8 cellular contexts compared by ENCODE assay signal in genomic region chr5:149345147-149345891, GRCh38. TPM values are rescaled to one million over a fixed set of nuclear protein-coding genes. Genes with fewer than 3 reads are reported as not detected.
DNase-seq lines count a peak whose midpoint lies in the region; ATAC-seq, FAIRE-seq and TF ChIP-seq lines count a peak whose summit lies in the region.

Gene GRPEL2 (plus strand): TSS chr5:149345499. CDS start chr5:149345540, 41 bp downstream.

- H2BK12ac ChIP-seq in H1 (ENCODE audit: low read depth, low read length) = peak within 1 kb of the TSS; percentile 69; the same call in 1 of the 2 replicates

- peak; percentile 97 for ATAC-seq in GM19468 (IDR thresholded peaks at IDR 0.05; ENCODE audit: extremely low read depth, unreplicated experiment)

- H3K56ac ChIP-seq in H1 (replicated peaks; ENCODE audit: insufficient read length, low read depth, low read length) (peak within 1 kb of the TSS; percentile 89), mesendoderm (ENCODE audit: low read length) (peak within 1 kb of the TSS; percentile 95)

- FAIRE-seq in H1 (lab: Jason Lieb, UNC) = no peak

- H2BK20ac ChIP-seq in H1 (ENCODE audit: low read length) = no peak within 1 kb of the TSS

- no peaks in the 10 kb centered on the region for H3K9me3 ChIP-seq in H1 (ENCODE audit: insufficient read depth in 2 of 2, low read depth in 1 of 2, low read length in 1 of 2)

- H3K18ac ChIP-seq in H1 (ENCODE audit: extremely low read depth, low read length) (peak within 1 kb of the TSS; percentile 80), mesendoderm (ENCODE audit: low read length) (peak within 1 kb of the TSS; percentile 62)

- peak within 1 kb of the TSS; percentile 85 for H4K5ac ChIP-seq in H1 (ENCODE audit: insufficient read length, low read depth, low read length)
- H4K5ac ChIP-seq in mesendoderm (ENCODE audit: low read length) = peak within 1 kb of the TSS; percentile 90

- no peak for TF ChIP-seq RAD21 in H1 (IDR thresholded peaks at IDR 0.05 in 1 of 2, conservative IDR thresholded peaks at IDR 0.05 in 1 of 2; ENCODE audit: low read depth in 2 of 2, low read length in 2 of 2)

- no peak within 1 kb of the TSS for H3K14ac ChIP-seq in H1 (ENCODE audit: insufficient read length)

- peak in 1 of 2 experiments; percentile 5; a peak in 1 of 3 replicates for TF ChIP-seq EP300 in H1 (IDR thresholded peaks at IDR 0.05; ENCODE audit: borderline replicate concordance in 1 of 2, low read depth in 2 of 2, low read length in 2 of 2)

- H3K79me2 ChIP-seq in H1 (ENCODE audit: control insufficient read depth in 1 of 2, insufficient read depth in 2 of 2, low read length in 2 of 2) = peaks cover 0 to 29% of the 10 kb centered on the region in 2 experiments; a peak in 2 of 4 replicates
- H3K79me2 ChIP-seq in mesendoderm (ENCODE audit: control insufficient read depth, insufficient read depth, low read length) = peaks cover 18% of the 10 kb centered on the region

- H2AK5ac ChIP-seq in H1 (ENCODE audit: low read depth, low read length) (peak within 1 kb of the TSS; percentile 79; the same call in 1 of the 2 replicates), mesendoderm (ENCODE audit: low read length) (peak within 1 kb of the TSS; percentile 99)

- peak within 1 kb of the TSS; percentile 92 for H3K4ac ChIP-seq in H1 (replicated peaks; ENCODE audit: insufficient read length, low read depth, low read length)
- peak within 1 kb of the TSS; percentile 48 for H3K4ac ChIP-seq in mesendoderm (ENCODE audit: low read depth, low read length)

- H4K20me1 ChIP-seq in H1 (replicated peaks in 1 of 2; ENCODE audit: control insufficient read depth in 1 of 2, insufficient read depth in 2 of 2, low read length in 2 of 2) = peaks cover 0 to 2% of the 10 kb centered on the region in 2 experiments

- TF ChIP-seq POLR2A in H1 (IDR thresholded peaks at IDR 0.05; ENCODE audit: control extremely low read depth in 1 of 2, low read depth in 2 of 2, low read length in 2 of 2) = peak; percentile 86 to 88

- H4K8ac ChIP-seq in H1 (ENCODE audit: extremely low read depth, insufficient read depth, low read length) = peak within 1 kb of the TSS; percentile 96
- H4K8ac ChIP-seq in mesendoderm (ENCODE audit: low read depth, low read length) = peak within 1 kb of the TSS; percentile 67

- H3K4me2 ChIP-seq in H1 (ENCODE audit: insufficient read depth in 1 of 2, low read depth in 2 of 2, low read length in 2 of 2) = peak within 1 kb of the TSS; percentile 67 to 84
- H3K4me2 ChIP-seq in mesendoderm (ENCODE audit: low read length) = peak within 1 kb of the TSS; percentile 91

- peak within 1 kb of the TSS; percentile 93 for H4K91ac ChIP-seq in H1 (replicated peaks; ENCODE audit: insufficient read length, low read length)

- H2BK5ac ChIP-seq in H1 (ENCODE audit: low read depth, low read length) = peak within 1 kb of the TSS; percentile 97
- H2BK5ac ChIP-seq in mesendoderm (ENCODE audit: low read length) = peak within 1 kb of the TSS; percentile 36

- H3K27me3 ChIP-seq in H1 (replicated peaks in 1 of 4; ENCODE audit: control insufficient read depth in 3 of 4, extremely low read depth in 1 of 4, insufficient read depth in 3 of 4, low read length in 3 of 4) = no peaks in the 10 kb centered on the region
- H3K27me3 ChIP-seq in mesendoderm (ENCODE audit: insufficient read depth, low read length, poor library complexity) = no peaks in the 10 kb centered on the region

- POLR2A ChIA-PET in H1 (lab: Charles Lee; ENCODE audit: partially characterized antibody) = interaction anchor here (0.8 to 5.0 kb wide), 22 partner anchors 9 to 218 kb away, joined by 3 to 72 read pairs (median 4); partner anchors contain the start of gene PCYOX1L

- H3K27ac ChIP-seq in H1 (ENCODE audit: low read depth, low read length) (peak within 1 kb of the TSS; percentile 86), mesendoderm (ENCODE audit: low read depth, low read length) (no peak within 1 kb of the TSS)

- no peaks in the 10 kb centered on the region; the same call in 1 of the 2 replicates for H3K79me1 ChIP-seq in H1 (ENCODE audit: low read depth, low read length)
- H3K79me1 ChIP-seq in mesendoderm (ENCODE audit: low read length) = peaks cover 15% of the 10 kb centered on the region

- DNase-seq in CMK (ENCODE audit: low read depth) = peak; percentile 94
- DNase-seq in HS-5 (ENCODE audit: low read depth) = peak; percentile 91
- peak; percentile 96 for DNase-seq in NOMO-1 treated with DMSO at 0.1 percent for 48 hours (lab: John Stamatoyannopoulos, UW; ENCODE audit: unreplicated experiment)
- DNase-seq in activated CD8-positive, alpha-beta memory T cell treated with anti-CD3 and anti-CD28 coated beads for 4 hours (ENCODE audit: low read depth in 2 of 2) = peak; percentile 76 to 83
- DNase-seq in H1 (ENCODE audit: low read depth in 1 of 2, low spot score in 2 of 2) = peak; percentile 86 to 90
- DNase-seq in mesendoderm = peak; percentile 99
- DNase-seq in stimulated activated CD8-positive, alpha-beta memory T cell treated with anti-CD3 and anti-CD28 coated beads, Interleukin-15, amount 100 ng/mL, for 1 hour (ENCODE audit: low read depth) = peak; percentile 67

- CTCF ChIA-PET in H1 (lab: Charles Lee; ENCODE audit: partially characterized antibody) = interaction anchor here (0.7 to 4.1 kb wide), 17 partner anchors 15 to 614 kb away, joined by 3 to 26 read pairs (median 4); no protein-coding TSS in a partner anchor

- peaks cover 0 to 5% (median 1%) of the 10 kb centered on the region in 4 experiments; a peak in 4 of 7 replicates for H3K4me1 ChIP-seq in H1 (replicated peaks in 1 of 4; ENCODE audit: control insufficient read depth in 3 of 4, insufficient read depth in 4 of 4, low read length in 3 of 4)
- H3K4me1 ChIP-seq in mesendoderm (ENCODE audit: control insufficient read depth, low read depth, low read length) = peaks cover 1% of the 10 kb centered on the region

- peaks cover 19 to 34% (median 26%) of the 10 kb centered on the region in 4 experiments for H3K36me3 ChIP-seq in H1 (ENCODE audit: control insufficient read depth in 2 of 4, insufficient read depth in 4 of 4, low read length in 3 of 4)
- H3K36me3 ChIP-seq in mesendoderm (ENCODE audit: control insufficient read depth, insufficient read depth, low read length) = peaks cover 3% of the 10 kb centered on the region

- TF ChIP-seq CTCF in H1 (IDR thresholded peaks at IDR 0.05; ENCODE audit: control extremely low read depth in 1 of 3, insufficient read depth in 1 of 3, low read depth in 1 of 3, low read length in 3 of 3) = no peak

- H3K9ac ChIP-seq in H1 (replicated peaks in 1 of 4; ENCODE audit: extremely low read depth in 1 of 4, low read depth in 3 of 4, low read length in 3 of 4) (peak within 1 kb of the TSS; percentile 66 to 91 (median 89)), mesendoderm (ENCODE audit: low read length) (peak within 1 kb of the TSS; percentile 97)

- peak within 1 kb of the TSS; percentile 66 for H2BK120ac ChIP-seq in H1 (replicated peaks; ENCODE audit: low read depth, low read length)
- H2BK120ac ChIP-seq in mesendoderm (ENCODE audit: low read depth, low read length) = no peak within 1 kb of the TSS

- H3K4me3 ChIP-seq in H1 (ENCODE audit: extremely low read depth in 1 of 4, insufficient read depth in 2 of 4, low read depth in 3 of 4, low read length in 4 of 4) (peak within 1 kb of the TSS; percentile 72 to 99 (median 93)), mesendoderm (ENCODE audit: low read length) (peak within 1 kb of the TSS; percentile 80)

- 0 out of 2 replicates have a peak within 1 kb of the TSS, but pooled peaks have one; percentile 40 for H2BK15ac ChIP-seq in H1 (ENCODE audit: low read length)
- H2BK15ac ChIP-seq in mesendoderm (replicated peaks; ENCODE audit: low read depth) = no peak within 1 kb of the TSS

- H2AFZ ChIP-seq in H1 (ENCODE audit: low read length) = peak within 1 kb of the TSS; percentile 99

- 1% methylated on average over 49 of the region's 54 CpGs; no CpG with 5 or more reads in 1 of the 2 experiments for WGBS in H1 (ENCODE audit: extremely low coverage in 1 of 2, insufficient coverage in 1 of 2, insufficient read length in 1 of 2, insufficient replicate concordance in 2 of 2, low coverage in 1 of 2, low lambda C conversion rate in 2 of 2, missing lambda C conversion rate in 1 of 2), 2 experiments
- no CpG with 5 or more reads among the region's 54 CpGs for WGBS in mesendoderm (ENCODE audit: extremely low coverage, insufficient coverage, low lambda C conversion rate)

- H3K23ac ChIP-seq in H1 (ENCODE audit: insufficient read length) (no peak within 1 kb of the TSS), mesendoderm (ENCODE audit: low read length) (peak within 1 kb of the TSS; percentile 75)

- H3K23me2 ChIP-seq in H1 (ENCODE audit: low read depth, low read length) = peaks cover 12% of the 10 kb centered on the region

TF ChIP-seq in H1, 55 proteins besides CTCF, POLR2A, EP300 and RAD21 (continues in another document):
- TF ChIP-seq FOSL1 (IDR thresholded peaks at IDR 0.05; ENCODE audit: insufficient read depth, low read depth, low read length) (no peak), JUN (IDR thresholded peaks at IDR 0.05; ENCODE audit: low read depth, low read length) (no peak), SP2 (IDR thresholded peaks at IDR 0.05; ENCODE audit: low read length) (no peak), HDAC2 (IDR thresholded peaks at IDR 0.05; ENCODE audit: borderline replicate concordance in 1 of 2, low read depth in 2 of 2, low read length in 2 of 2) (peak in 1 of 2 experiments; percentile 94; a peak in 2 of 4 replicates), JUND (IDR thresholded peaks at IDR 0.05; ENCODE audit: low read length) (no peak), KDM5A (IDR thresholded peaks at IDR 0.05; ENCODE audit: low read length) (peak; percentile 60; the same call in 1 of the 2 replicates), SRF (IDR thresholded peaks at IDR 0.05; ENCODE audit: low read depth, low read length) (0 out of 2 replicates have a peak, but pooled peaks have one; percentile 4), USF2 (IDR thresholded peaks at IDR 0.05; ENCODE audit: low read length) (no peak)

RNA-seq across cellular contexts. Expression of gene GRPEL2, which starts in this region (rescaled TPM):
- total RNA-seq in H1 (2021; fragmentation: NEBNext Ultra II Directional; extraction: Animal tissue kit (Norgen Biotek cat#: 25700)) = 48.9 and 52.2 TPM in 2 replicates
- 7.4 and 11.2 TPM in 2 replicates for polyA plus RNA-seq in H1 (2011; rRNA removed)
- polyA plus RNA-seq in H1 (2011; cell fraction: cytosol; rRNA removed) = 17.1 TPM
- 12.6 TPM for polyA plus RNA-seq in H1 (2011; cell fraction: nucleus; rRNA removed)
- 13.5 to 18.1 TPM (median 15.5 TPM) in 4 replicates for polyA plus RNA-seq in H1 (2012, experiment 1 of 2)
- polyA plus RNA-seq in H1 (2012, experiment 2 of 2) = 1.7 TPM
- 19.6 TPM for polyA plus RNA-seq in H1 (2013, experiment 1 of 2)
- 19.1 TPM for polyA plus RNA-seq in H1 (2013, experiment 2 of 2)
- 38.9 and 44.5 TPM in 2 replicates for polyA minus RNA-seq in H1 (2011; rRNA and poly(A)+ RNA removed)
- 52.5 TPM for polyA minus RNA-seq in H1 (2011; cell fraction: cytosol; rRNA and poly(A)+ RNA removed)
- polyA minus RNA-seq in H1 (2011; cell fraction: nucleus; rRNA and poly(A)+ RNA removed) = 48.6 TPM
- 23.5 TPM for polyA plus RNA-seq in mesendoderm (2013, experiment 1 of 2)
- 22.5 TPM for polyA plus RNA-seq in mesendoderm (2013, experiment 2 of 2)
